Comparison of ENCODE assay signal across 8 cellular contexts in the genomic region with DNA sequence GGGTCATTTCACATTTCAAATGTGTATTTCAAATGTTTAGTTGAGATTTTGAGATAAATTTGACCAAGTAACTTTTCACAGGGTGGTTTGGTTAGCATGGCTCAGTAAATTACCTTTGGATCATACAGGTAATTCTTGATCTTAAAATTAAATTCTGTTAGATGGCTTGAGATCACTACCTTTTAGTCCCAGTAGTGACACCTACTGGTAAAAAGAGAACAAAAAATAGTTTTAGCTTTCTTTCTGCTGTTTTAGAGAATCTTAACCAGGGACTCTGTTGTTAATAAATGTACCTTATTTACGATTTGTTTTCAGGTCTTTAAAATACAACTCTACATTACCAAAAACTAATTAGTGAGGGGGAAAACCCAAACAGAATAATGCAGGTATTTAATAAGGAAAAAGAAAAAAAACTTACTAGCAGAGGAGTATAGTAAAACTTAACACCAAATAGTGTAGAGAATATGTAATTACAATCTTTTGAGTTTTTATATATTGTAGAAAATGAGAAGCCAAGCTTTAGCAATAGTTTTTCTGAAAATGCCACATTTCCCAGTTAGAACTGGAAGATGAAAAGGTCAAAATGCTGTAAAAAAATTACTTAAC.
DNase-seq lines count a peak whose midpoint lies in the region; ATAC-seq, FAIRE-seq and TF ChIP-seq lines count a peak whose summit lies in the region.

No MANE protein-coding gene starts in this region.

- H4K20me1 ChIP-seq in IMR-90 (ENCODE audit: insufficient read depth, low read length) (no peaks in the 10 kb centered on the region), GM12878 (ENCODE audit: control insufficient read depth, insufficient read depth) (no peaks in the 10 kb centered on the region)

- no peak for TF ChIP-seq POLR2A in IMR-90 (IDR thresholded peaks at IDR 0.05; ENCODE audit: low read depth, low read length)
- TF ChIP-seq POLR2A in GM12878 (IDR thresholded peaks at IDR 0.05; ENCODE audit: low read depth, low read length): no peak

- no peaks in the 10 kb centered on the region for H3K36me3 ChIP-seq in IMR-90 (ENCODE audit: control insufficient read depth, insufficient read depth, low read length)
- H3K36me3 ChIP-seq in GM12878 (ENCODE audit: control insufficient read depth in 2 of 2, insufficient read depth in 2 of 2, low read length in 1 of 2): no peaks in the 10 kb centered on the region

- in situ Hi-C loops in IMR-90 (cut with MboI; ENCODE audit: low sequenced_read_pairs) (no loop called here), GM12878 (cut with MboI) (no loop called here)

- TF ChIP-seq RAD21 in IMR-90 (IDR thresholded peaks at IDR 0.05; ENCODE audit: low read length) (peak; percentile 49), GM12878 (IDR thresholded peaks at IDR 0.05; ENCODE audit: insufficient read depth, low read depth, low read length) (no peak)

- no peaks in the 10 kb centered on the region for H3K9me3 Mint-ChIP-seq in neural crest cell

- no peaks in the 10 kb centered on the region for H3K27me3 ChIP-seq in IMR-90 (ENCODE audit: control insufficient read depth, insufficient read depth, low read length)
- H3K27me3 ChIP-seq in GM12878 (replicated peaks in 1 of 2; ENCODE audit: control insufficient read depth in 2 of 2, insufficient read depth in 2 of 2, low read length in 1 of 2): no peaks in the 10 kb centered on the region

- intact Hi-C loops in IMR-90 (cut with micrococcal nuclease) (loop anchor here (2.0 to 10.0 kb wide), 6 partner anchors 131 to 1433 kb away; no protein-coding TSS in a partner anchor), GM12878 (cut with micrococcal nuclease; ENCODE audit: unreplicated experiment) (loop anchor here (2.0 to 10.0 kb wide), 4 partner anchors 239 to 695 kb away; no protein-coding TSS in a partner anchor)

- H2AK9ac ChIP-seq in IMR-90 (replicated peaks; ENCODE audit: low read depth, low read length, poor library complexity): no peak overlapping the region

- dilution Hi-C loops in IMR-90 (cut with HindIII; ENCODE audit: low sequenced_read_pairs, unreplicated experiment): no loop called here

- SMC1A ChIA-PET in GM12878 (lab: Charles Lee; ENCODE audit: uncharacterized antibody, unreplicated experiment): interaction anchor here (0.6 to 3.6 kb wide), 35 partner anchors 9 to 886 kb away, joined by 3 to 25 read pairs (median 3); no protein-coding TSS in a partner anchor

- H3K4me2 ChIP-seq in IMR-90 (ENCODE audit: low read depth, low read length) (no peak overlapping the region), GM12878 (ENCODE audit: control insufficient read depth, insufficient read depth) (no peak overlapping the region)

- H3K14ac ChIP-seq in IMR-90 (replicated peaks; ENCODE audit: low read depth, low read length): no peak overlapping the region

- CTCF ChIA-PET in IMR-90 (lab: Yijun Ruan, JAX) (interaction anchor here (0.7 to 2.4 kb wide), 5 partner anchors 10 to 858 kb away, joined by 3 to 10 read pairs (median 4); no protein-coding TSS in a partner anchor), GM12878 (lab: Yijun Ruan, JAX) (interaction anchor here (0.7 to 5.1 kb wide), 41 partner anchors 9 to 716 kb away, joined by 3 to 47 read pairs (median 4); no protein-coding TSS in a partner anchor)

- no peaks in the 10 kb centered on the region for H3K79me2 ChIP-seq in GM12878 (ENCODE audit: control insufficient read depth, insufficient read depth, low read length)

- no peak overlapping the region for H2BK5ac ChIP-seq in IMR-90 (ENCODE audit: low read depth, low read length, poor library complexity, severe bottlenecking)

- peaks cover 37% of the 10 kb centered on the region for H3K4me1 Mint-ChIP-seq in neural crest cell

- TF ChIP-seq EP300 in GM12878 (IDR thresholded peaks at IDR 0.05; ENCODE audit: borderline replicate concordance in 1 of 2, control insufficient read depth in 1 of 2, low read depth in 2 of 2, low read length in 2 of 2): no peak

- H2BK20ac ChIP-seq in IMR-90 (ENCODE audit: low read depth, low read length): no peak overlapping the region

- H3K27ac ChIP-seq in IMR-90 (ENCODE audit: insufficient read depth, low read length) (no peak overlapping the region), GM12878 (ENCODE audit: control insufficient read depth, insufficient read depth) (no peak overlapping the region)

- H3K4me3 ChIP-seq in IMR-90 (ENCODE audit: insufficient read depth, low read depth, low read length): no peak overlapping the region
- H3K4me3 ChIP-seq in GM12878: no peak overlapping the region

- BruUV-seq in IMR-90 (replicated peaks; lab: Mats Ljungman, UMichigan) (no TSS peak), GM12878 (replicated peaks; lab: Mats Ljungman, UMichigan) (no TSS peak)

- H4K91ac ChIP-seq in IMR-90 (ENCODE audit: insufficient read depth, low read depth, low read length): no peak overlapping the region

- H3K4me1 ChIP-seq in IMR-90 (ENCODE audit: control insufficient read depth, insufficient read depth, low read length) (no peaks in the 10 kb centered on the region), GM12878 (ENCODE audit: control insufficient read depth, insufficient read depth, low read length) (no peaks in the 10 kb centered on the region)

- no peak overlapping the region for H2AK5ac ChIP-seq in IMR-90 (ENCODE audit: low read depth, low read length)

- H3K9ac ChIP-seq in IMR-90 (ENCODE audit: low read depth, low read length) (no peak overlapping the region), GM12878 (ENCODE audit: control insufficient read depth, insufficient read depth, low read length) (no peak overlapping the region)

- H2BK15ac ChIP-seq in IMR-90 (ENCODE audit: low read depth, low read length): no peak overlapping the region

- H3K27ac Mint-ChIP-seq in neural crest cell (ENCODE audit: unreplicated experiment): no peak overlapping the region

- H3K23ac ChIP-seq in IMR-90 (ENCODE audit: low read depth, low read length): no peak overlapping the region

- RAD21 ChIA-PET in GM12878 (lab: Charles Lee; ENCODE audit: unreplicated experiment): interaction anchor here (0.8 to 3.2 kb wide), 26 partner anchors 8 to 716 kb away, joined by 3 to 20 read pairs (median 4); no protein-coding TSS in a partner anchor

- H3K4me3 Mint-ChIP-seq in neural crest cell: no peak overlapping the region

- H3K9me3 ChIP-seq in IMR-90 (ENCODE audit: control insufficient read depth, insufficient read depth, low read length) (no peaks in the 10 kb centered on the region), GM12878 (replicated peaks; ENCODE audit: control insufficient read depth, insufficient read depth, low read length) (no peaks in the 10 kb centered on the region)

- no peak overlapping the region for H4K8ac ChIP-seq in IMR-90 (ENCODE audit: low read depth in 2 of 2, low read length in 2 of 2)

- no peak overlapping the region for H3K4ac ChIP-seq in IMR-90 (ENCODE audit: low read depth, low read length)

- POLR2A ChIA-PET in IMR-90 (lab: Charles Lee; ENCODE audit: unreplicated experiment): no interaction called here
- POLR2A ChIA-PET in GM12878 (lab: Charles Lee): interaction anchor here (0.6 kb wide), 1 partner anchor 32 kb away, joined by 3 read pairs; no protein-coding TSS in a partner anchor

- no peak overlapping the region for H3K18ac ChIP-seq in IMR-90 (ENCODE audit: low read depth, low read length)

- H3K79me1 ChIP-seq in IMR-90 (ENCODE audit: low read depth in 1 of 2, low read length in 2 of 2): no peaks in the 10 kb centered on the region

- no peak overlapping the region for H2AFZ ChIP-seq in IMR-90 (replicated peaks; ENCODE audit: low read length, poor library complexity)
- no peak overlapping the region for H2AFZ ChIP-seq in GM12878 (ENCODE audit: control insufficient read depth, low read depth, low read length)

- H3K36me3 Mint-ChIP-seq in neural crest cell (ENCODE audit: low read depth): no peaks in the 10 kb centered on the region

- H3K9me1 ChIP-seq in IMR-90 (ENCODE audit: insufficient read depth, low read length): no peaks in the 10 kb centered on the region

- peak; percentile 51 for TF ChIP-seq CTCF in IMR-90 (conservative IDR thresholded peaks at IDR 0.05; ENCODE audit: low read depth, low read length)
- TF ChIP-seq CTCF in GM12878 (IDR thresholded peaks at IDR 0.05 in 2 of 3, conservative IDR thresholded peaks at IDR 0.05 in 1 of 3; ENCODE audit: control insufficient read depth in 2 of 3, extremely low read depth in 1 of 3, insufficient read depth in 1 of 3, low read depth in 3 of 3, low read length in 3 of 3): peak; percentile 32 to 50 (median 36); a peak in 4 of 6 replicates
- peak; percentile 71 for TF ChIP-seq CTCF in neural crest cell (conservative IDR thresholded peaks at IDR 0.05)

- H3K56ac ChIP-seq in IMR-90 (ENCODE audit: extremely low read depth, insufficient read depth, low read length): no peak overlapping the region

- peaks cover 3% of the 10 kb centered on the region for H3K27me3 Mint-ChIP-seq in neural crest cell (ENCODE audit: low read depth)

- DNase-seq in NCI-H510A treated with DMSO at 0.1 percent for 48 hours (lab: John Stamatoyannopoulos, UW) (peak; percentile 37), NCI-H510A (lab: John Stamatoyannopoulos, UW) (no peak), IMR-90 (peak; percentile 28), GM12878 (ENCODE audit: low read depth, low spot score) (no peak), neural crest cell (ENCODE audit: low read depth, low spot score) (no peak), COLO829 (ENCODE audit: low spot score) (no peak), NCI-H128 (lab: John Stamatoyannopoulos, UW; ENCODE audit: unreplicated experiment) (no peak)
- DNase-seq in stimulated activated CD8-positive, alpha-beta memory T cell treated with anti-CD3 and anti-CD28 coated beads, Interleukin-4, amount 100 ng/mL, for 48 hours: no peak

- no CpG with 5 or more reads among the region's 1 CpG for WGBS in IMR-90 (ENCODE audit: extremely low coverage in 2 of 2, insufficient read length in 1 of 2), 2 experiments
- 0% methylated on average over 1 of the region's 1 CpG for WGBS in GM12878 (ENCODE audit: insufficient coverage, insufficient replicate concordance, low lambda C conversion rate, missing lambda C conversion rate)

- peak; percentile 37; the same call in 1 of the 2 replicates for ATAC-seq in IMR-90 (ENCODE audit: low read depth)
- peak; percentile 76 for ATAC-seq in GM12878

- H4K5ac ChIP-seq in IMR-90 (ENCODE audit: low read depth, low read length): no peak overlapping the region

- peak; percentile 79 for FAIRE-seq in GM12878 (lab: Jason Lieb, UNC)

- H2BK120ac ChIP-seq in IMR-90 (ENCODE audit: low read depth, low read length): no peak overlapping the region

TF ChIP-seq in IMR-90, 13 proteins besides CTCF, POLR2A, EP300 and RAD21 (continues in another document):
- TF ChIP-seq SMC3 (IDR thresholded peaks at IDR 0.05; ENCODE audit: low read depth, low read length) (peak; percentile 44), MAFK (IDR thresholded peaks at IDR 0.05; ENCODE audit: low read depth, low read length) (no peak)

TF ChIP-seq in GM12878, 131 proteins besides CTCF, POLR2A, EP300 and RAD21 (continues in another document):
- TF ChIP-seq GABPA (IDR thresholded peaks at IDR 0.05; ENCODE audit: low read depth): no peak
- no peak for TF ChIP-seq POLR2AphosphoS5 (IDR thresholded peaks at IDR 0.05; ENCODE audit: low read length)

Comparison
In these comparisons a context has a peak if more than half of its experiments do, and no peak if none do; other contexts are left out.
1. DNase-seq: peak in NCI-H510A treated with DMSO at 0.1 percent for 48 hours (single experiment) and IMR-90 (single experiment); none in NCI-H510A (single experiment), GM12878 (single experiment), neural crest cell (single experiment), COLO829 (single experiment), stimulated activated CD8-positive, alpha-beta memory T cell treated with anti-CD3 and anti-CD28 coated beads, Interleukin-4, amount 100 ng/mL, for 48 hours (single experiment) and NCI-H128 (single experiment).
2. Peak in every context shown above with its lines, with median percentiles within 50 percentile points of each other: CTCF ChIP-seq.